Comparison of ENCODE assay signal across 29 cellular contexts in the genomic region with DNA sequence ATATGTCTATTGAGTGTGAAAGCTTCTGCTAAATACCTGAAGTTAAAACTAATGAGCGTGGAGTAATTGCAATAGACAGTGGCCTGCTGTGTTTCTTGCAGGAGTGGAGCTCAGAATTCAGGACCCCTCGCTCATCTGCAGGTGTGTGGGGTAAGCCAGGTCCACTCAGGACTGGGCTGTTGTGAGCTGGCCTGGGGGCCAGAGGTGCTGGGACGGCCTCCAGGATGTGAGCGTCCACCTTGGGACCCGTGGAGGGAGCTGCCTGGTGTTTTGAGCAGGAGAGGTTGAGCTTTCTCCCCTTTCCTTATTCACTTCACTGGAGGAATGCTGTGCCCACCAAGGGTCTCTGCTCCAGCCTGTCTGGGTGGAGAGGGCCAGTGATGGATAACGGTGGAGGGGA.
A peak's percentile ranks its signal among the peaks of the same experiment; 100 is the strongest.
DNase-seq lines count a peak whose midpoint lies in the region; ATAC-seq and TF ChIP-seq lines count a peak whose summit lies in the region.
"Had no signal": no experiment of that assay in that cellular context is flagged by ENCODE, and none has a peak within 500 bp of the region (broad histone marks: within the 10 kb centered on the region; RNA-seq: fewer than 3 reads in every experiment).

No MANE protein-coding gene starts in this region.

- H3K4me1 ChIP-seq in neuronal stem cell (ENCODE audit: control insufficient read depth in 2 of 2, insufficient read depth in 1 of 2, low read depth in 1 of 2, low read length in 2 of 2) (peaks cover 0 to 11% of the 10 kb centered on the region in 2 donors), adrenal gland (replicated peaks in 1 of 2) (no peaks in the 10 kb centered on the region)
- H3K4me1 ChIP-seq: A549, BE2C, Caco-2 had no signal

- no peak overlapping the region for H2BK120ac ChIP-seq in neuronal stem cell (ENCODE audit: low read depth, low read length)

- no peaks in the 10 kb centered on the region for H3K9me3 ChIP-seq in neuronal stem cell (replicated peaks in 1 of 2; ENCODE audit: control insufficient read depth in 2 of 2, insufficient read depth in 1 of 2, low read depth in 1 of 2, low read length in 2 of 2)
- H3K9me3 ChIP-seq in adrenal gland (replicated peaks in 1 of 3), result no peaks in the 10 kb centered on the region
- H3K9me3 ChIP-seq: A549; BLaER1; BLaER1 treated with 17β-estradiol and CSF1 and Interleukin-3, amounts not matched to agents 10 nM and 100 nM; Caco-2 had no signal

- H3K36me3 ChIP-seq in neuronal stem cell (replicated peaks in 1 of 2; ENCODE audit: control insufficient read depth in 2 of 2, insufficient read depth in 2 of 2, low read length in 2 of 2), result no peaks in the 10 kb centered on the region
- no peaks in the 10 kb centered on the region for H3K36me3 ChIP-seq in adrenal gland (replicated peaks in 1 of 2)
- H3K36me3 ChIP-seq: BE2C; BLaER1; BLaER1 treated with 17β-estradiol and CSF1 and Interleukin-3, amounts not matched to agents 10 nM and 100 nM had no signal

- no peak for ATAC-seq in HG03432 (IDR thresholded peaks at IDR 0.05; ENCODE audit: unreplicated experiment)
- ATAC-seq: A549; CD8-positive, alpha-beta T cell had no signal

- no peak overlapping the region for H2BK15ac ChIP-seq in neuronal stem cell (ENCODE audit: low read length)

- H2AFZ ChIP-seq in neuronal stem cell (ENCODE audit: low read length), result no peak overlapping the region

- intact Hi-C loops in adrenal gland (cut with DNase I), result no loop called here

- H3K4me3 ChIP-seq in neuronal stem cell (ENCODE audit: low read length in 2 of 2), result no peak overlapping the region
- no peak overlapping the region for H3K4me3 ChIP-seq in adrenal gland
- H3K4me3 ChIP-seq: A549; BLaER1; BLaER1 treated with 17β-estradiol and CSF1 and Interleukin-3, amounts not matched to agents 10 nM and 100 nM had no signal

- no peak for TF ChIP-seq POLR2A in adrenal gland (IDR thresholded peaks at IDR 0.05)

- WGBS in neuronal stem cell (ENCODE audit: extremely low coverage in 2 of 2, insufficient read length in 2 of 2, insufficient replicate concordance in 1 of 2), 2 donors, result no CpG with 5 or more reads among the region's 6 CpGs
- WGBS in adrenal gland, 4 donors, result 62 to 80% (median 68%) methylated on average over 2 to 6 of the region's 6 CpGs

- H4K91ac ChIP-seq in neuronal stem cell (ENCODE audit: low read depth, low read length, poor library complexity), result no peak overlapping the region

- H2AK5ac ChIP-seq in neuronal stem cell (ENCODE audit: low read depth, low read length), result peak overlapping the region; percentile 32

- H3K23ac ChIP-seq in neuronal stem cell (ENCODE audit: low read depth, low read length, poor library complexity), result no peak overlapping the region

- no peak for TF ChIP-seq CTCF in adrenal gland (IDR thresholded peaks at IDR 0.05)

- H3K27me3 ChIP-seq in neuronal stem cell (ENCODE audit: control insufficient read depth in 3 of 3, insufficient read depth in 3 of 3, low read depth in 1 of 3, low read length in 3 of 3) (no peaks in the 10 kb centered on the region), adrenal gland (no peaks in the 10 kb centered on the region)
- H3K27me3 ChIP-seq: BE2C, BLaER1 had no signal

- DNase-seq in mesenteric fat pad (ENCODE audit: low spot score) (peak; percentile 72), neuronal stem cell (ENCODE audit: low spot score) (no peak), adrenal gland (no peak)
- DNase-seq: 8988T; ACHN; AML-193; BE2C; C1 segment of cervical spinal cord; Caco-2; Calu3; CD4-positive, alpha-beta memory T cell; CD4-positive, alpha-beta T cell; CD4-positive, CD25-positive, alpha-beta regulatory T cell; CD8-positive, alpha-beta memory T cell; CD8-positive, alpha-beta T cell; COR-L47; DMS 273 treated with DMSO at 0.1 percent for 48 hours; DMS153; DMS53; DMS79; DMS79 treated with DMSO at 0.1 percent for 48 hours; DND-41; EL had no signal

- H3K14ac ChIP-seq in neuronal stem cell (ENCODE audit: low read length), result no peak overlapping the region

- H3K4me2 ChIP-seq in neuronal stem cell (ENCODE audit: insufficient read depth, low read length, poor library complexity, severe bottlenecking), result no peak overlapping the region
- H3K4me2 ChIP-seq: A549; BLaER1; BLaER1 treated with 17β-estradiol and CSF1 and Interleukin-3, amounts not matched to agents 10 nM and 100 nM had no signal

- H3K27ac ChIP-seq in neuronal stem cell (replicated peaks; ENCODE audit: low read length), result no peak overlapping the region
- H3K27ac ChIP-seq in adrenal gland, result no peak overlapping the region
- H3K27ac ChIP-seq: 22Rv1; A549; BLaER1; BLaER1 treated with 17β-estradiol and CSF1 and Interleukin-3, amounts not matched to agents 10 nM and 100 nM; C4-2B had no signal

- H4K8ac ChIP-seq in neuronal stem cell (ENCODE audit: low read depth, low read length), result no peak overlapping the region

- H2BK12ac ChIP-seq in neuronal stem cell (ENCODE audit: low read length), result no peak overlapping the region

- H3K9ac ChIP-seq in neuronal stem cell (ENCODE audit: low read depth, low read length, poor library complexity), result no peak overlapping the region
- H3K9ac ChIP-seq: BLaER1; BLaER1 treated with 17β-estradiol and CSF1 and Interleukin-3, amounts not matched to agents 10 nM and 100 nM had no signal

- peak overlapping the region; percentile 61 for H3K18ac ChIP-seq in neuronal stem cell (ENCODE audit: low read length)

- H2BK5ac ChIP-seq in neuronal stem cell (ENCODE audit: low read length), result peak overlapping the region; percentile 73

- H3K4ac ChIP-seq in neuronal stem cell (ENCODE audit: low read length), result no peak overlapping the region

- H3K79me1 ChIP-seq in neuronal stem cell (ENCODE audit: low read depth, low read length), result no peaks in the 10 kb centered on the region
